8 cellular contexts compared by ENCODE assay signal in the genomic region with DNA sequence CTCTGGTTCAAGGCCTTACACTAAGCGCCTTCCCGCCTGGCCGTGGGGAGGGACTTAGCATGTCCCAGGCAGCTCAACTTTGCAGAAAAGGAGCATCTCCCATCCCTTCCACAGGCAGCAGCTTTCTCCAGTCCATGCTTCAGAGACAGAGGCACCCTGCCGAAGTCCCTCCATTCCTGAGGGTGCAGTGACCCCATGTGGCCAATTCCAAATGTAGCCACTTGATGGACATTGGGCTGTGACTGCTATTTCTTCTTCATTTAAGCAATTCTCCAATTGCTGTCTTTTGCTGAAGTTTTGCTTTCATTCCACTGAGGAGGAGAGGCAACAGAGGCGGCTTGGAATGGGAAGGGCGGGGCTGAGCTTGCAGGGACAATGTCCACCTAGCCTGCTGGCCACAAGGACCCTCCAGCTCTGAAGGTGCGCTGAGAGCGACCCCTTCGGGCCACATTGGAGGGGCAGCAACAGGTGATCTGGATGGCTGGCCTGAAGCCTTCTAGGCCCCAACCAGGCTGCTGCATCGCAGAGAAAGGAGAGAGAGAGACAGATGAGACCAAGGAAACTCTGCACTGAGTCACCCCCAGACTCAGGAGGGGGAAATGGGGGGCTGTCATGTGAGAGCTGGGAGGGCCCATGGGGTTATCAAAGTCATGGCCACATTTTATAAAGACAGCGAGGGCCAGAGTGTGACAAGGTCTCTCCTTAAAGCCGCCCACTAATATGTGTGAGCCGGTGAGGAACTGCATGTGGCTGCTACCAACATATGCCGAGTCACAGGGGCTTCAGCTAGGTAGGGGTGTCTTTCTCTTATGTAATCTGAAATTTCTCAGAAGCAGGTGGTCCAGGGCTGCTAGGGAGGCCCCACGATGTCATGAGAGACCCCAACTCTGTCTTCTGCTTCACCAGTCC.
DNase-seq lines count a peak whose midpoint lies in the region; ATAC-seq and TF ChIP-seq lines count a peak whose summit lies in the region.

No MANE protein-coding gene starts in this region.

- DNase-seq in AG08396 (ENCODE audit: low spot score) (peak; percentile 75), NCI-H2107 (lab: John Stamatoyannopoulos, UW) (peak; percentile 66), amygdala (lab: John Stamatoyannopoulos, UW) (peak in 52 of 56 donors; percentile 12 to 86 (median 56)), left cardiac atrium (peak; percentile 63), renal cortical epithelial cell (ENCODE audit: low read depth) (peak; percentile 62), middle frontal gyrus (ENCODE audit: extremely low spot score, low spot score) (no peak)
- DNase-seq in CD4-positive, alpha-beta T cell = no peak

- CTCF ChIA-PET in CD4-positive, alpha-beta T cell (lab: Charles Lee) = interaction anchor here (0.9 to 2.8 kb wide), 3 partner anchors 11 to 702 kb away, joined by 3 to 21 read pairs (median 3); no protein-coding TSS in a partner anchor

- H3K36me3 Mint-ChIP-seq in CD4-positive, alpha-beta T cell (ENCODE audit: low read depth) = no peaks in the 10 kb centered on the region

- no peak overlapping the region for H3K27ac Mint-ChIP-seq in CD4-positive, alpha-beta T cell

- no peak overlapping the region for H3K4me3 Mint-ChIP-seq in CD4-positive, alpha-beta T cell

- POLR2A ChIA-PET in CD4-positive, alpha-beta T cell (lab: Charles Lee) = no interaction called here

- H3K27me3 Mint-ChIP-seq in CD4-positive, alpha-beta T cell = no peaks in the 10 kb centered on the region

- intact Hi-C loops in left cardiac atrium (cut with DNase I) = loop anchor here (5.0 kb wide), 2 partner anchors 121 to 704 kb away; no protein-coding TSS in a partner anchor
- intact Hi-C loops in CD4-positive, alpha-beta T cell (cut with DNase I, micrococcal nuclease) = loop anchor here (5.0 to 10.0 kb wide), 4 partner anchors 704 to 944 kb away; no protein-coding TSS in a partner anchor

- ATAC-seq in left cardiac atrium = peak; percentile 66 to 88
- ATAC-seq in CD4-positive, alpha-beta T cell (ENCODE audit: poor library complexity) = no peak

- H3K27me3 ChIP-seq in CD4-positive, alpha-beta T cell (ENCODE audit: control insufficient read depth, insufficient read depth, low read length) = no peaks in the 10 kb centered on the region

- peak; percentile 57 for TF ChIP-seq CTCF in GM12873 (IDR thresholded peaks at IDR 0.05; ENCODE audit: insufficient read depth, low read depth, low read length, missing control alignments)
- no peak for TF ChIP-seq CTCF in CD4-positive, alpha-beta T cell (IDR thresholded peaks at IDR 0.05)

- H3K9me3 ChIP-seq in CD4-positive, alpha-beta T cell (ENCODE audit: control insufficient read depth, low read length) = no peaks in the 10 kb centered on the region

- H3K4me1 Mint-ChIP-seq in CD4-positive, alpha-beta T cell (ENCODE audit: low read depth) = no peaks in the 10 kb centered on the region

- no peak overlapping the region for H3K27ac ChIP-seq in CD4-positive, alpha-beta T cell (ENCODE audit: low read depth, low read length)

- no peaks in the 10 kb centered on the region for H3K9me3 Mint-ChIP-seq in CD4-positive, alpha-beta T cell

Comparison
In these comparisons a context has a peak if more than half of its experiments do, and no peak if none do; other contexts are left out.
1. DNase-seq: peak in AG08396 (single experiment), NCI-H2107 (single experiment), amygdala (52 of 56), left cardiac atrium (single experiment) and renal cortical epithelial cell (single experiment); none in CD4-positive, alpha-beta T cell (0 of 10) and middle frontal gyrus (single experiment).